ENCODE assay signal across 12 cellular contexts in genomic region chr7:144824360-144824759, GRCh38. TPM values are rescaled to one million over a fixed set of nuclear protein-coding genes. Genes with fewer than 3 reads are reported as not detected.
DNase-seq lines count a peak whose midpoint lies in the region; ATAC-seq and TF ChIP-seq lines count a peak whose summit lies in the region.
"Had no signal": no experiment of that assay in that cellular context is flagged by ENCODE, and none has a peak within 500 bp of the region (broad histone marks: within the 10 kb centered on the region; RNA-seq: fewer than 3 reads in every experiment).

No MANE protein-coding gene starts in this region.

- no peaks in the 10 kb centered on the region for H3K27me3 Mint-ChIP-seq in activated T-cell treated with anti-CD3 and anti-CD28 coated beads, Interleukin-2, amount 50 U/mL, for 72 hours (ENCODE audit: low read depth)
- no peaks in the 10 kb centered on the region for H3K27me3 Mint-ChIP-seq in activated T-cell treated with anti-CD3 and anti-CD28 coated beads, Interleukin-2, amount 50 U/mL, for 4 hours (ENCODE audit: low read depth)

- H3K36me3 Mint-ChIP-seq in activated T-cell treated with anti-CD3 and anti-CD28 coated beads, Interleukin-2, amount 50 U/mL, for 72 hours (ENCODE audit: insufficient read depth in 2 of 2) = peaks cover 0 to 2% of the 10 kb centered on the region in 2 donors
- no peaks in the 10 kb centered on the region for H3K36me3 Mint-ChIP-seq in activated T-cell treated with anti-CD3 and anti-CD28 coated beads, Interleukin-2, amount 50 U/mL, for 4 hours (ENCODE audit: insufficient read depth)

- no peaks in the 10 kb centered on the region for H3K9me3 Mint-ChIP-seq in activated T-cell treated with anti-CD3 and anti-CD28 coated beads, Interleukin-2, amount 50 U/mL, for 72 hours
- H3K9me3 Mint-ChIP-seq in activated T-cell treated with anti-CD3 and anti-CD28 coated beads, Interleukin-2, amount 50 U/mL, for 4 hours = no peaks in the 10 kb centered on the region

- peak overlapping the region in 1 of 2 donors; percentile 4 for H3K4me3 Mint-ChIP-seq in activated T-cell treated with anti-CD3 and anti-CD28 coated beads, Interleukin-2, amount 50 U/mL, for 72 hours
- H3K4me3 Mint-ChIP-seq in activated T-cell treated with anti-CD3 and anti-CD28 coated beads, Interleukin-2, amount 50 U/mL, for 4 hours = no peak overlapping the region

- TF ChIP-seq CTCF in fibroblast of pulmonary artery (IDR thresholded peaks at IDR 0.05; ENCODE audit: low read length, missing control alignments) = no peak

- in situ Hi-C loops in SK-MEL-5 (cut with HindIII; ENCODE audit: low pct_unique_long_range_greater_than_20kb, low sequenced_read_pairs) = no loop called here

- DNase-seq in activated T-cell treated with anti-CD3 and anti-CD28 coated beads, Interleukin-2, amount 50 U/mL, for 72 hours = no peak
- no peak for DNase-seq in activated T-cell treated with anti-CD3 and anti-CD28 coated beads, Interleukin-2, amount 50 U/mL, for 4 hours
- peak; percentile 63 for DNase-seq in SK-MEL-5 (ENCODE audit: low read depth, low spot score)
- peak; percentile 80 for DNase-seq in fibroblast of pulmonary artery (ENCODE audit: low read depth)
- peak; percentile 28 for DNase-seq in smooth muscle cell of the brain vasculature (ENCODE audit: low read depth, low spot score)
- DNase-seq in HuH-7.5 (ENCODE audit: low spot score) = no peak
- DNase-seq: activated CD4-positive, alpha-beta T cell treated with anti-CD3 and anti-CD28 coated beads, Interleukin-2, amount 50 U/mL, for 4 hours; heart right ventricle; stimulated activated CD4-positive, alpha-beta T cell treated with anti-CD3 and anti-CD28 coated beads, Interleukin-12 subunit alpha, Interleukin-12 subunit beta, amount 100 ng/mL, for 4 hours had no signal

- peaks cover 93% of the 10 kb centered on the region for H3K4me1 Mint-ChIP-seq in activated T-cell treated with anti-CD3 and anti-CD28 coated beads, Interleukin-2, amount 50 U/mL, for 72 hours (ENCODE audit: low read depth)
- H3K4me1 Mint-ChIP-seq in activated T-cell treated with anti-CD3 and anti-CD28 coated beads, Interleukin-2, amount 50 U/mL, for 4 hours (ENCODE audit: low read depth) = peaks cover 74% of the 10 kb centered on the region

- H3K4me3 ChIP-seq in fibroblast of pulmonary artery (replicated peaks; ENCODE audit: low read depth, low read length) = no peak overlapping the region
- H3K4me3 ChIP-seq: heart right ventricle, K562 had no signal

- peak overlapping the region; percentile 80 for H3K27ac Mint-ChIP-seq in activated T-cell treated with anti-CD3 and anti-CD28 coated beads, Interleukin-2, amount 50 U/mL, for 72 hours

- ATAC-seq in activated T-cell treated with anti-CD3 and anti-CD28 coated beads, Interleukin-2, amount 50 U/mL, for 72 hours (replicated peaks in 1 of 2) = no peak
- ATAC-seq in activated T-cell treated with anti-CD3 and anti-CD28 coated beads, Interleukin-2, amount 50 U/mL, for 4 hours = no peak
- ATAC-seq in HG03354 (IDR thresholded peaks at IDR 0.05; ENCODE audit: poor library complexity, severe bottlenecking, unreplicated experiment) (no peak), HG02571 (IDR thresholded peaks at IDR 0.05; ENCODE audit: unreplicated experiment) (no peak)
- ATAC-seq: K562 had no signal

RNA-seq across cellular contexts. Expression of gene TPK1, which starts 11.5 kb away (rescaled TPM):
- 10 to 100 TPM; 26.2 to 31.3 TPM for total RNA-seq in activated T-cell treated with anti-CD3 and anti-CD28 coated beads, Interleukin-2, amount 50 U/mL, for 72 hours
- 10 to 100 TPM in 1 of 3 donors, 1 to 10 TPM in 2; 9.2 to 10.5 (median 9.3) TPM for total RNA-seq in activated T-cell treated with anti-CD3 and anti-CD28 coated beads, Interleukin-2, amount 50 U/mL, for 4 hours
- total RNA-seq in SK-MEL-5 (2014; rRNA removed; shearing (Covaris generic)) = 2.1 and 3.4 TPM in 2 replicates
- 0.68 and 0.85 TPM in 2 replicates for polyA plus RNA-seq in SK-MEL-5 (2015; cell fraction: cytosol; rRNA removed)
- 9.6 and 15.2 TPM in 2 replicates for polyA plus RNA-seq in SK-MEL-5 (2015; cell fraction: nucleus; rRNA removed)

Comparison
In these comparisons a context has a peak if more than half of its experiments do, and no peak if none do; other contexts are left out.
1. DNase-seq: peak in SK-MEL-5 (single experiment), fibroblast of pulmonary artery (single experiment) and smooth muscle cell of the brain vasculature (single experiment); none in activated T-cell treated with anti-CD3 and anti-CD28 coated beads, Interleukin-2, amount 50 U/mL, for 72 hours (0 of 2), activated T-cell treated with anti-CD3 and anti-CD28 coated beads, Interleukin-2, amount 50 U/mL, for 4 hours (single experiment) and HuH-7.5 (single experiment).